Comparison of ENCODE assay signal across 1 cellular context in genomic region chr11:111941963-111942362, GRCh38.
TF ChIP-seq lines count a peak whose summit lies in the region.

No MANE protein-coding gene starts in this region.

TF ChIP-seq in WTC11, 78 proteins besides CTCF, POLR2A, EP300 and RAD21 (continued from another document):
- TF ChIP-seq, protein P1, sequence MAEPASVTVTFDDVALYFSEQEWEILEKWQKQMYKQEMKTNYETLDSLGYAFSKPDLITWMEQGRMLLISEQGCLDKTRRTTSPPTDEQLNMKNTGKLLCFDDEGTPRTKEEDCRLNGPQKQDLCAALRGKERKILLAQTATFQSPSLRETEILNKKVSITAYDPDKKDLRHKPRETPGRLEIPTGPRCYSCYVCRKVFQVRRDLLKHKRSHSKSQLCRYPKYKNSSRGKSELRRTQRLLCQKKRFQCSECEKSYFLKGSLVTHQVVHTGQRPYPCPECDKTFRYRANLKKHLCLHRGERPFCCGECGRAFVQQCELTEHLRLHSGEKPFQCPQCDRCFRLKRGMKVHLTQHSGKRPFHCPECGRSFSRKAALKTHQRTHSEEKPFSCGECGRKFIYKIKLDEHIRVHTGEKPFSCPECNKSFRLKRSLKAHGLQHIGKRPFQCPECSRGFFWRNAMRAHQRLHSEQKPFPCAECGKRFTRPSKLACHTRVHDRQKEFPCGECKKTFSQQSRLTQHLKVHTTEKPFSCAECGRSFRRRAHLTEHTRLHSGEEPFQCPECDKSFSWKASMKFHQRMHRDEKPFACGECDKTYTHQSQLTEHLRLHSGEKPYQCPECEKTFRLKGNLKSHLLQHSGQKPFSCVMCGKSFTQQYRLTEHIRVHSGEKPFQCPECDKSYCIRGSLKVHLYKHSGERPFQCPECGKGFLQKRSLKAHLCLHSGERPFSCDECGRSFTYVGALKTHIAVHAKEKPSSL (CRISPR knock-in tag; conservative IDR thresholded peaks at IDR 0.05) = no peak
- TF ChIP-seq ELF4 (CRISPR knock-in tag; IDR thresholded peaks at IDR 0.05; ENCODE audit: low read depth) (no peak), IRF2 (CRISPR knock-in tag; IDR thresholded peaks at IDR 0.05; ENCODE audit: borderline replicate concordance, low read depth) (no peak), ZNF219 (CRISPR knock-in tag; IDR thresholded peaks at IDR 0.05; ENCODE audit: borderline replicate concordance) (no peak), RELA (CRISPR knock-in tag; IDR thresholded peaks at IDR 0.05; ENCODE audit: borderline replicate concordance) (no peak), ERG (CRISPR knock-in tag; IDR thresholded peaks at IDR 0.05) (no peak), NFATC4 (CRISPR knock-in tag; IDR thresholded peaks at IDR 0.05) (no peak), NFYB (CRISPR knock-in tag; conservative IDR thresholded peaks at IDR 0.05; ENCODE audit: low read depth) (no peak), MLX (CRISPR knock-in tag; IDR thresholded peaks at IDR 0.05) (no peak), ZNF671 (CRISPR knock-in tag; IDR thresholded peaks at IDR 0.05) (no peak), ZNF263 (CRISPR knock-in tag; IDR thresholded peaks at IDR 0.05; ENCODE audit: low read depth) (no peak), RORB (CRISPR knock-in tag; IDR thresholded peaks at IDR 0.05) (no peak), ATF3 (CRISPR knock-in tag; conservative IDR thresholded peaks at IDR 0.05) (no peak), CDX4 (CRISPR knock-in tag; IDR thresholded peaks at IDR 0.05; ENCODE audit: borderline replicate concordance) (no peak), TEAD4 (CRISPR knock-in tag; IDR thresholded peaks at IDR 0.05) (no peak)
- TF ChIP-seq, protein P2, sequence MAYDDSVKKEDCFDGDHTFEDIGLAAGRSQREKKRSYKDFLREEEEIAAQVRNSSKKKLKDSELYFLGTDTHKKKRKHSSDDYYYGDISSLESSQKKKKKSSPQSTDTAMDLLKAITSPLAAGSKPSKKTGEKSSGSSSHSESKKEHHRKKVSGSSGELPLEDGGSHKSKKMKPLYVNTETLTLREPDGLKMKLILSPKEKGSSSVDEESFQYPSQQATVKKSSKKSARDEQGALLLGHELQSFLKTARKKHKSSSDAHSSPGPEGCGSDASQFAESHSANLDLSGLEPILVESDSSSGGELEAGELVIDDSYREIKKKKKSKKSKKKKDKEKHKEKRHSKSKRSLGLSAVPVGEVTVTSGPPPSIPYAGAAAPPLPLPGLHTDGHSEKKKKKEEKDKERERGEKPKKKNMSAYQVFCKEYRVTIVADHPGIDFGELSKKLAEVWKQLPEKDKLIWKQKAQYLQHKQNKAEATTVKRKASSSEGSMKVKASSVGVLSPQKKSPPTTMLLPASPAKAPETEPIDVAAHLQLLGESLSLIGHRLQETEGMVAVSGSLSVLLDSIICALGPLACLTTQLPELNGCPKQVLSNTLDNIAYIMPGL (CRISPR knock-in tag; IDR thresholded peaks at IDR 0.05) = no peak
